In genomic region chr11:73969991-73970800, GRCh38 we compare ENCODE assay signal across 1 cellular context.
TF ChIP-seq lines count a peak whose summit lies in the region.

No MANE protein-coding gene starts in this region.

TF ChIP-seq in HepG2, 621 proteins besides CTCF, POLR2A, EP300 and RAD21:
- TF ChIP-seq HOXD1 (CRISPR knock-in tag; IDR thresholded peaks at IDR 0.05) (no peak), SIX4 (CRISPR knock-in tag; IDR thresholded peaks at IDR 0.05) (no peak), TOPORS (CRISPR knock-in tag; IDR thresholded peaks at IDR 0.05) (0 out of 2 replicates have a peak, but pooled peaks have one; percentile 5), ZNF788 (CRISPR knock-in tag; IDR thresholded peaks at IDR 0.05; ENCODE audit: borderline replicate concordance) (no peak), ZNF430 (CRISPR knock-in tag; IDR thresholded peaks at IDR 0.05) (no peak), SIN3B (IDR thresholded peaks at IDR 0.05; ENCODE audit: low read length) (no peak), ZNF644 (CRISPR knock-in tag; IDR thresholded peaks at IDR 0.05; ENCODE audit: low read depth) (no peak), DZIP1 (CRISPR knock-in tag; IDR thresholded peaks at IDR 0.05) (no peak)
TF ChIP-seq in HepG2: peak in this region for 1.
